ENCODE assay signal across 23 cellular contexts in the genomic region with DNA sequence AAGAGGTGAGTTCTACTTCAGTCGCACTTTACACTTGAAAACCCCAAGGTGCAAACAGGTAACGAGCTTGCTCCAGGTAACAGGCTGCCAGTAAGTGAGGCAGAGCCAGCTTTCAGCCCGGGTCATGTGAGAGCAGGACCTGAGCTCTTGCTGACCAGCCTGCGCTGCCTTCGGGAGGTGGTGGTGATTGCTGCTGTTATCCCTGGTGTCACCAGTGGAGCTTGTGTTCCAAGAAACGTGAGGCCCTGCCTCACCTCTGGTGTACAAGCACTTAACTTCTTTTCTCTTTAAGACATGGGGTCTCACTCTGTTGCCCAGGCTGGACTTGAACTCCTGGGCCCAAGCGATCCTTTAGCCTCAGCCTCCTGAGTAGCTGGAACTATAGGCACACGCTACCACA.
"Had no signal": no experiment of that assay in that cellular context is flagged by ENCODE, and none has a peak within 500 bp of the region (broad histone marks: within the 10 kb centered on the region; RNA-seq: fewer than 3 reads in every experiment).

No MANE protein-coding gene starts in this region.

- H3K9me3 Mint-ChIP-seq: activated naive CD4-positive, alpha-beta T cell treated with anti-CD3 and anti-CD28 coated beads, Interleukin-2, amount 50 U/mL, for 72 hours; immature natural killer cell; naive B cell; stimulated activated memory B cell treated with anti-CD40 and anti-IgM and Interleukin-4, amounts not matched to agents 10 μg/mL and 1 μg/mL and 100 μg/mL, for 72 hours had no signal

- ATAC-seq: activated naive CD4-positive, alpha-beta T cell treated with anti-CD3 and anti-CD28 coated beads, Interleukin-2, amount 50 U/mL, for 72 hours; esophagus mucosa; left colon; pancreas; psoas muscle; stimulated activated memory B cell treated with anti-CD40 and anti-IgM and Interleukin-4, amounts not matched to agents 10 μg/mL and 1 μg/mL and 100 μg/mL, for 72 hours had no signal

- H3K4me3 Mint-ChIP-seq: naive B cell; stimulated activated memory B cell treated with anti-CD40 and anti-IgM and Interleukin-4, amounts not matched to agents 10 μg/mL and 1 μg/mL and 100 μg/mL, for 72 hours had no signal

- H3K27me3 Mint-ChIP-seq: naive B cell; stimulated activated memory B cell treated with anti-CD40 and anti-IgM and Interleukin-4, amounts not matched to agents 10 μg/mL and 1 μg/mL and 100 μg/mL, for 72 hours had no signal

- DNase-seq: activated CD4-positive, alpha-beta T cell treated with anti-CD3 and anti-CD28 coated beads, Interleukin-2, amount 50 U/mL, for 1 hour; activated CD4-positive, CD25-positive, alpha-beta regulatory T cell treated with anti-CD3 and anti-CD28 coated beads, Interleukin-2, amount 50 U/mL, for 72 hours; activated T-cell treated with anti-CD3 and anti-CD28 coated beads, Interleukin-2, amount 50 U/mL, for 48 hours; brain microvascular endothelial cell; cortex of kidney; foreskin fibroblast; hypothalamus; immature natural killer cell; kidney; left colon; mammary epithelial cell; naive B cell; nucleus accumbens; pancreas; psoas muscle; SK-N-SH; stimulated activated CD4-positive, alpha-beta T cell treated with anti-CD3 and anti-CD28 coated beads, Interleukin-1b, Interleukin-23, amount 100 ng/mL, for 48 hours; stimulated activated CD4-positive, alpha-beta T cell treated with anti-CD3 and anti-CD28 coated beads, Interleukin-4, amount 100 ng/mL, for 4 hours; stimulated activated CD8-positive, alpha-beta memory T cell treated with anti-CD3 and anti-CD28 coated beads, Interleukin-4, amount 100 ng/mL, for 48 hours; T-helper 2 cell had no signal

- H3K27ac Mint-ChIP-seq: activated naive CD4-positive, alpha-beta T cell treated with anti-CD3 and anti-CD28 coated beads, Interleukin-2, amount 50 U/mL, for 72 hours; stimulated activated memory B cell treated with anti-CD40 and anti-IgM and Interleukin-4, amounts not matched to agents 10 μg/mL and 1 μg/mL and 100 μg/mL, for 72 hours had no signal
